Comparison of ENCODE assay signal across 10 cellular contexts in the genomic region with DNA sequence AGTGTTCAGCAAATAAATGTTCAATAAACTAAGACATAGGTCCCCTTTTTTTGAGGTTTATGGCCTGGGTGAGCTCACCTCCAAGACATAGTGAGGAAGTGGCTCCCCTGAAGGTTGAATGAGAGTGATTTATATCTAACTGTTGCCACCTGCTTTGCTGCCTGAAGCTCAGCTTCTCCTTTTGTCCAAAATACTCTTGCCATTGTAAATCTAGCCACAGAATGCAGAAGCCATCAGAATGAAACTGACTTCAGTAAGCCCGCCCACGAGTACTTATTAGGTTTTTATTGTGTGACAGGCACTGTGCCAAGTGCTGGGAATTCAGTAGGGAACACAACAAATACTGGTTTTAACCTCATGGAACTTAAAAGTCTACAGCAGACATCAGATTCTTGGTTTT. TPM values are rescaled to one million over a fixed set of nuclear protein-coding genes. Genes with fewer than 3 reads are reported as not detected.
A peak's percentile ranks its signal among the peaks of the same experiment; 100 is the strongest.
DNase-seq lines count a peak whose midpoint lies in the region; ATAC-seq and TF ChIP-seq lines count a peak whose summit lies in the region.
"Had no signal": no experiment of that assay in that cellular context is flagged by ENCODE, and none has a peak within 500 bp of the region (broad histone marks: within the 10 kb centered on the region; RNA-seq: fewer than 3 reads in every experiment).

No MANE protein-coding gene starts in this region.

- CTCF ChIA-PET in GM10248 (lab: Yijun Ruan, JAX) (interaction anchor here (0.8 to 1.7 kb wide), 7 partner anchors 26 to 416 kb away, joined by 3 to 4 read pairs (median 3); partner anchors contain the start of gene AASDH), RWPE1 (lab: Yijun Ruan, JAX) (interaction anchor here (0.7 kb wide), 1 partner anchor 36 kb away, joined by 3 read pairs; no protein-coding TSS in a partner anchor)

- peak; percentile 38 for ATAC-seq in HG03060 (IDR thresholded peaks at IDR 0.05; ENCODE audit: low read depth, unreplicated experiment)
- ATAC-seq in left colon = peak; percentile 41

- DNase-seq in GM12864 (ENCODE audit: low read depth) = peak; percentile 16
- DNase-seq in NOMO-1 (lab: John Stamatoyannopoulos, UW; ENCODE audit: unreplicated experiment in 2 of 2) = peak; percentile 88 to 99
- DNase-seq in left colon = no peak
- no peak for DNase-seq in iPS-NIHi11 (ENCODE audit: low spot score)
- DNase-seq in NCI-H2171 (lab: John Stamatoyannopoulos, UW) = no peak
- no peak for DNase-seq in GM10248 (ENCODE audit: extremely low spot score)
- no peak for DNase-seq in RWPE1 (ENCODE audit: low spot score)
- DNase-seq: activated naive CD4-positive, alpha-beta T cell treated with Interleukin-2 at 50 U/mL for 16 hours; left ventricle myocardium inferior had no signal

- no peak overlapping the region for H3K27ac ChIP-seq in RWPE1
- H3K27ac ChIP-seq: left ventricle myocardium inferior had no signal

- H3K4me3 ChIP-seq in GM12864 (ENCODE audit: low read depth, low read length) = no peak overlapping the region
- H3K4me3 ChIP-seq: left ventricle myocardium inferior had no signal

- intact Hi-C loops in left colon (cut with DNase I, micrococcal nuclease) = loop anchor here in 1 of 2 donors (5.0 kb wide), 1 partner anchor 226 kb away; no protein-coding TSS in a partner anchor

- POLR2A ChIA-PET in GM10248 (lab: Yijun Ruan, JAX) = interaction anchor here (0.6 kb wide), 1 partner anchor 38 kb away, joined by 3 read pairs; no protein-coding TSS in a partner anchor
- POLR2A ChIA-PET in RWPE1 (lab: Yijun Ruan, JAX; ENCODE audit: low non-redundant PET) = no interaction called here

- no peak for TF ChIP-seq CTCF in GM12864 (IDR thresholded peaks at IDR 0.05; ENCODE audit: low read depth, low read length, missing control alignments)
- no peak for TF ChIP-seq CTCF in GM10248 (IDR thresholded peaks at IDR 0.05; ENCODE audit: control extremely low read depth, extremely low read depth, low read depth, missing control alignments)
- no peak for TF ChIP-seq CTCF in RWPE1 (conservative IDR thresholded peaks at IDR 0.05; ENCODE audit: low read depth)

RNA-seq across cellular contexts. Expression of gene SPINK2, which starts 18.0 kb away (rescaled TPM):
- 1 to 10 TPM in 1 of 2 donors, not detected in 1; 3.3 TPM for total RNA-seq in left colon

Comparison
In these comparisons a context has a peak if more than half of its experiments do, and no peak if none do; other contexts are left out.
1. DNase-seq: peak in GM12864 (single experiment) and NOMO-1 (2 of 2); none in left colon (0 of 2), iPS-NIHi11 (single experiment), NCI-H2171 (single experiment), GM10248 (single experiment) and RWPE1 (single experiment).